ENCODE assay signal across 21 cellular contexts in genomic region chr14:29168149-29168548, GRCh38.
"Had no signal": no experiment of that assay in that cellular context is flagged by ENCODE, and none has a peak within 500 bp of the region (broad histone marks: within the 10 kb centered on the region; RNA-seq: fewer than 3 reads in every experiment).

No MANE protein-coding gene starts in this region.

- DNase-seq: activated CD4-positive, alpha-beta T cell treated with anti-CD3 and anti-CD28 coated beads for 1 hour; activated CD4-positive, alpha-beta T cell treated with anti-CD3 and anti-CD28 coated beads, Interleukin-2, amount 50 U/mL, for 4 hours; activated gamma-delta T cell treated with Interleukin-2 at 50 U/mL for 16 hours; adrenal gland; effector CD8-positive, alpha-beta T cell; heart right ventricle; immature natural killer cell; mesenchymal stem cell; naive thymus-derived CD4-positive, alpha-beta T cell; stimulated activated CD4-positive, alpha-beta T cell treated with anti-CD3 and anti-CD28 coated beads, Interleukin-15, amount 100 ng/mL, for 24 hours; stimulated activated CD4-positive, alpha-beta T cell treated with anti-CD3 and anti-CD28 coated beads, Interleukin-2, amount 100 ng/mL, for 48 hours; stomach; T-helper 2 cell; testis had no signal

- FAIRE-seq: endothelial cell of umbilical vein had no signal

- H3K4me1 Mint-ChIP-seq: immature natural killer cell; naive thymus-derived CD4-positive, alpha-beta T cell; neural progenitor cell had no signal

- H2AFZ ChIP-seq: neural progenitor cell had no signal

- H3K27me3 ChIP-seq: adrenal gland, esophagus muscularis mucosa, heart right ventricle, neural progenitor cell, right atrium auricular region, stomach, testis had no signal

- H3K4me2 ChIP-seq: neural progenitor cell had no signal

- H3K36me3 ChIP-seq: adrenal gland, esophagus muscularis mucosa, heart right ventricle, neural progenitor cell, prostate gland, right atrium auricular region, stomach had no signal

- H3K36me3 Mint-ChIP-seq: activated naive CD4-positive, alpha-beta T cell treated with anti-CD3 and anti-CD28 coated beads, Interleukin-2, amount 50 U/mL, for 72 hours; immature natural killer cell; naive thymus-derived CD4-positive, alpha-beta T cell; neural progenitor cell had no signal

- ATAC-seq: activated naive CD4-positive, alpha-beta T cell treated with anti-CD3 and anti-CD28 coated beads, Interleukin-2, amount 50 U/mL, for 72 hours; heart right ventricle; naive thymus-derived CD4-positive, alpha-beta T cell had no signal

- H3K9me3 ChIP-seq: adrenal gland, esophagus muscularis mucosa, prostate gland, right atrium auricular region, testis had no signal

- H3K27ac ChIP-seq: adrenal gland, esophagus muscularis mucosa, heart right ventricle, neural progenitor cell, prostate gland, right atrium auricular region, stomach, testis, VCaP had no signal

- H3K4me1 ChIP-seq: adrenal gland, esophagus muscularis mucosa, heart right ventricle, neural progenitor cell, prostate gland, right atrium auricular region, stomach, testis had no signal

- H3K4me3 Mint-ChIP-seq: immature natural killer cell; naive thymus-derived CD4-positive, alpha-beta T cell; neural progenitor cell had no signal

- H3K27me3 Mint-ChIP-seq: naive thymus-derived CD4-positive, alpha-beta T cell had no signal

- H3K27ac Mint-ChIP-seq: activated naive CD4-positive, alpha-beta T cell treated with anti-CD3 and anti-CD28 coated beads, Interleukin-2, amount 50 U/mL, for 72 hours; immature natural killer cell; naive thymus-derived CD4-positive, alpha-beta T cell; neural progenitor cell had no signal

- H3K9ac ChIP-seq: neural progenitor cell had no signal

- H3K4me3 ChIP-seq: adrenal gland, esophagus muscularis mucosa, heart right ventricle, neural progenitor cell, prostate gland, right atrium auricular region, stomach, testis had no signal
